In genomic region chr1:109790735-109791494, GRCh38 we compare ENCODE assay signal across 1 cellular context.
TF ChIP-seq lines count a peak whose summit lies in the region.

No MANE protein-coding gene starts in this region.

TF ChIP-seq in K562, 482 proteins besides CTCF, POLR2A, EP300 and RAD21 (continued from another document and continues in another):
- TF ChIP-seq FOXA1 (IDR thresholded peaks at IDR 0.05; ENCODE audit: borderline replicate concordance) (no peak), LARP7 (IDR thresholded peaks at IDR 0.05) (no peak), SREBF1 (IDR thresholded peaks at IDR 0.05; ENCODE audit: borderline replicate concordance, low read depth, low read length) (no peak), NFATC3 (IDR thresholded peaks at IDR 0.05) (no peak), FOS (IDR thresholded peaks at IDR 0.05; ENCODE audit: extremely low read depth, insufficient read length) (no peak), SIRT6 (IDR thresholded peaks at IDR 0.05; ENCODE audit: low read depth, low read length) (no peak), RNF2 (IDR thresholded peaks at IDR 0.05) (no peak), NR0B1 (IDR thresholded peaks at IDR 0.05; ENCODE audit: partially characterized antibody) (no peak), ZNF583 (CRISPR knock-in tag; IDR thresholded peaks at IDR 0.05) (peak; percentile 73; the same call in 1 of the 2 replicates), SMAD1 (IDR thresholded peaks at IDR 0.05; ENCODE audit: low read depth, low read length, partially characterized antibody) (no peak), UBTF (IDR thresholded peaks at IDR 0.05; ENCODE audit: borderline replicate concordance in 1 of 2, low read depth in 2 of 2, low read length in 2 of 2) (0 out of 4 replicates have a peak, but pooled peaks of 1 of the 2 experiments have one; percentile 30), KDM2B (CRISPR knock-in tag; IDR thresholded peaks at IDR 0.05) (no peak), ZC3H11A (IDR thresholded peaks at IDR 0.05; ENCODE audit: low read depth, low read length) (no peak), FOXK1 (CRISPR knock-in tag; IDR thresholded peaks at IDR 0.05; ENCODE audit: borderline replicate concordance) (no peak), PYGO2 (tag; IDR thresholded peaks at IDR 0.05) (no peak), MGA (IDR thresholded peaks at IDR 0.05) (no peak; the same call in 1 of the 2 replicates), MEF2D (tag; conservative IDR thresholded peaks at IDR 0.05; ENCODE audit: low read depth) (no peak), HSF4 (CRISPR knock-in tag; IDR thresholded peaks at IDR 0.05; ENCODE audit: borderline replicate concordance) (no peak), TCF15 (CRISPR knock-in tag; IDR thresholded peaks at IDR 0.05) (no peak), POLR3A (IDR thresholded peaks at IDR 0.05; ENCODE audit: borderline replicate concordance, extremely low read depth, insufficient read depth, insufficient read length) (no peak), HEY1 (CRISPR knock-in tag; IDR thresholded peaks at IDR 0.05; ENCODE audit: borderline replicate concordance) (no peak), SIN3B (IDR thresholded peaks at IDR 0.05; ENCODE audit: low read depth) (no peak), ZFX (CRISPR knock-in tag; IDR thresholded peaks at IDR 0.05) (peak; percentile 87), HMGN3 (IDR thresholded peaks at IDR 0.05; ENCODE audit: borderline replicate concordance, extremely low read depth, insufficient read length, low read depth, low read length) (no peak), THRAP3 (IDR thresholded peaks at IDR 0.05; ENCODE audit: borderline replicate concordance) (no peak), MAFG (tag; conservative IDR thresholded peaks at IDR 0.05) (no peak), POLR2H (tag; IDR thresholded peaks at IDR 0.05; ENCODE audit: low read depth) (no peak), HLTF (IDR thresholded peaks at IDR 0.05) (no peak), ZFP30 (CRISPR knock-in tag; IDR thresholded peaks at IDR 0.05; ENCODE audit: borderline replicate concordance) (no peak), ZNF592 (IDR thresholded peaks at IDR 0.05) (peak; percentile 87), KLF10 (CRISPR knock-in tag; IDR thresholded peaks at IDR 0.05) (no peak), E2F4 (CRISPR knock-in tag; IDR thresholded peaks at IDR 0.05; ENCODE audit: low read depth) (no peak), BRD4 (IDR thresholded peaks at IDR 0.05) (no peak), ZNF165 (CRISPR knock-in tag; IDR thresholded peaks at IDR 0.05; ENCODE audit: borderline replicate concordance) (no peak), MCM3 (IDR thresholded peaks at IDR 0.05) (no peak), EGR1 (conservative IDR thresholded peaks at IDR 0.05) (no peak), KLF6 (CRISPR knock-in tag; IDR thresholded peaks at IDR 0.05; ENCODE audit: borderline replicate concordance) (peak; percentile 20; the same call in 1 of the 2 replicates), CCAR2 (IDR thresholded peaks at IDR 0.05; ENCODE audit: low read depth, low read length) (no peak), ZNF239 (CRISPR knock-in tag; IDR thresholded peaks at IDR 0.05) (peak; percentile 5; the same call in 1 of the 2 replicates), ZNF511 (CRISPR knock-in tag; IDR thresholded peaks at IDR 0.05) (0 out of 2 replicates have a peak, but pooled peaks have one; percentile 27), ZKSCAN1 (IDR thresholded peaks at IDR 0.05; ENCODE audit: low read depth, low read length) (no peak)
